4 cellular contexts compared by ENCODE assay signal in the genomic region with DNA sequence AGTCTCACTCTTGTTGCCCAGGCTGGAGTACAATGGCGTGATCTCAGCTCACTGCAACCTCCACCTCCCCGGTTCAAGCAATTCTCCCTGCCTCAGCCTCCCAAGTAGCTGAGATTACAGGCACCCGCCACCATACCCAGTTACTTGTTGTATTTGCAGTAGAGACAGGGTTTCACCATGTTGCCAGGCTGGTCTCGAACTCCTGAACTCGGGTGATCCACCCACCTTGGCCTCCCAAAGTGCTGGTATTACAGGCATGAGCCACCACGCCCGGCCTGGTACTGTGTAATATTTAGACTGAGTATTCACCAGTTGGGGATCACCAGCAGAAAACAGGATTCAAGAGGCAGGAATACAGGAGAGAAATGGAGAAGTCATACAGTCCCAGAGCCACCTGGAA.
DNase-seq lines count a peak whose midpoint lies in the region; ATAC-seq and TF ChIP-seq lines count a peak whose summit lies in the region.
"Not testable (repeated sequence)": the region's sequence is repeated elsewhere in the genome, so short reads cannot be mapped to it uniquely, and the experiment has no call there.

No MANE protein-coding gene starts in this region.

- H3K36me3 Mint-ChIP-seq in GM23338 (ENCODE audit: low read depth) (peaks cover 31% of the 10 kb centered on the region), progenitor cell of endocrine pancreas (ENCODE audit: insufficient read depth) (peaks cover 25% of the 10 kb centered on the region), type B pancreatic cell (peaks cover 23% of the 10 kb centered on the region)

- H3K4me1 Mint-ChIP-seq in GM23338; progenitor cell of endocrine pancreas (ENCODE audit: low read depth); type B pancreatic cell (ENCODE audit: unreplicated experiment): not testable (repeated sequence)

- not testable (repeated sequence) for H3K4me3 Mint-ChIP-seq in GM23338; progenitor cell of endocrine pancreas (ENCODE audit: low read depth); type B pancreatic cell

- not testable (repeated sequence) for H2AFZ ChIP-seq in GM23338

- H3K4me1 ChIP-seq in GM23338 (ENCODE audit: insufficient read depth) = not testable (repeated sequence)

- H3F3A ChIP-seq in GM23338 (replicated peaks; ENCODE audit: low read depth) = not testable (repeated sequence)

- H4K20me1 ChIP-seq in GM23338 (replicated peaks; ENCODE audit: insufficient read depth) = peaks cover 15% of the 10 kb centered on the region

- TF ChIP-seq CTCF in GM23338 (conservative IDR thresholded peaks at IDR 0.05; ENCODE audit: low read depth in 2 of 2); progenitor cell of endocrine pancreas (IDR thresholded peaks at IDR 0.05; ENCODE audit: unreplicated experiment); type B pancreatic cell (conservative IDR thresholded peaks at IDR 0.05): not testable (repeated sequence)

- H3K4me2 ChIP-seq in GM23338 = not testable (repeated sequence)

- peaks cover 18% of the 10 kb centered on the region for H3K36me3 ChIP-seq in GM23338 (ENCODE audit: insufficient read depth)

- not testable (repeated sequence) for H3K27ac ChIP-seq in GM23338 (ENCODE audit: low read depth)

- not testable (repeated sequence) for H3K9me3 Mint-ChIP-seq in GM23338; progenitor cell of endocrine pancreas (ENCODE audit: low read depth); type B pancreatic cell

- intact Hi-C loops in posterior vena cava (cut with DNase I) = not testable (repeated sequence)

- DNase-seq in GM23338 (ENCODE audit: low spot score); progenitor cell of endocrine pancreas (ENCODE audit: low spot score, unreplicated experiment); type B pancreatic cell (ENCODE audit: extremely low spot score, unreplicated experiment): not testable (repeated sequence)
- peak; percentile 66 for DNase-seq in posterior vena cava (ENCODE audit: low spot score)

- not testable (repeated sequence) for ATAC-seq in GM23338

- not testable (repeated sequence) for H3K4me3 ChIP-seq in GM23338

- peak overlapping the region; percentile 34; the same call in 1 of the 2 replicates for H3K27ac Mint-ChIP-seq in GM23338
- peak overlapping the region; percentile 57 for H3K27ac Mint-ChIP-seq in progenitor cell of endocrine pancreas
- H3K27ac Mint-ChIP-seq in type B pancreatic cell = peak overlapping the region; percentile 56

- H3K79me2 ChIP-seq in GM23338 (replicated peaks; ENCODE audit: insufficient read depth) = peaks cover 60% of the 10 kb centered on the region

- H3K27me3 Mint-ChIP-seq in GM23338 (ENCODE audit: insufficient read depth, low read depth, poor library complexity); progenitor cell of endocrine pancreas; type B pancreatic cell: not testable (repeated sequence)

- not testable (repeated sequence) for H3K9me2 ChIP-seq in GM23338 (ENCODE audit: insufficient read depth)

- H3K27me3 ChIP-seq in GM23338 (ENCODE audit: insufficient read depth) = not testable (repeated sequence)
